ENCODE assay signal across 25 cellular contexts in the genomic region with DNA sequence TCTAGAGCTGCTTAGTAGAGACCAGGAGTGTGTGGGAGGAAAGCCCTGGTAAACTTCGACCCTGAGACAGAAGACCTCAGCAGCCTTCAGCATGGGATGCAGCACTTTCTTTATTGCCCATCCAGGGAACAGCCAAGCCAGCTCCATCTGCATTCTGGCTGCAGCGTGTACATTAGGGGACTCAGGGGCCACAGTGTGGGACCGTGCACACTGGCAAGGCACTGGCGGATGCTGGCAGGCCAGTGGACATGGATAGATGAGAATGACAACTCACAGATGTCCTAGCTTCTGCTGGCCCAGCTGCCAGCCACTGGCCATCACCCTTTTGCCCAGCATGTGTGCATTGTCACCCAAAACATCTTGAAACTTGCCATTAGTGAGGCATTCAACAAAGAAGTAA. TPM values are rescaled to one million over a fixed set of nuclear protein-coding genes. Genes with fewer than 3 reads are reported as not detected.
"Had no signal": no experiment of that assay in that cellular context is flagged by ENCODE, and none has a peak within 500 bp of the region (broad histone marks: within the 10 kb centered on the region; RNA-seq: fewer than 3 reads in every experiment).

No MANE protein-coding gene starts in this region.

- H3K36me3 ChIP-seq: upper lobe of right lung had no signal

- H3K4me1 ChIP-seq: upper lobe of right lung had no signal

- H3K27me3 ChIP-seq: upper lobe of right lung had no signal

- H3K9me3 Mint-ChIP-seq: activated CD4-positive, alpha-beta T cell treated with anti-CD3 and anti-CD28 coated beads, Interleukin-2, amount 10 ng/mL, durations not matched to agents 24 days and 14 days; activated CD8-positive, alpha-beta T cell treated with anti-CD3 and anti-CD28 coated beads for 36 hours; activated T-helper 1 cell treated with anti-CD3 and anti-CD28 coated beads, Interleukin-12 subunit alpha, Interleukin-12 subunit beta, Interleukin-2, Interleukin-4 antibody, amounts not matched to agents 30 ng/mL and 10 ng/mL and 1 ng/mL, durations not matched to agents 14 hours and 24 hours and 36 hours; nephron progenitor cell had no signal

- ATAC-seq: activated CD8-positive, alpha-beta T cell treated with anti-CD3 and anti-CD28 coated beads for 36 hours; upper lobe of right lung had no signal

- H3K4me3 ChIP-seq: dorsolateral prefrontal cortex, lung, upper lobe of right lung had no signal

- H3K27ac ChIP-seq: dorsolateral prefrontal cortex, epithelial cell of prostate, upper lobe of right lung had no signal

- H3K27ac Mint-ChIP-seq: activated CD4-positive, alpha-beta T cell treated with anti-CD3 and anti-CD28 coated beads, Interleukin-2, amount 10 ng/mL, durations not matched to agents 24 days and 14 days; activated CD8-positive, alpha-beta T cell treated with anti-CD3 and anti-CD28 coated beads for 36 hours; activated T-helper 1 cell treated with anti-CD3 and anti-CD28 coated beads, Interleukin-12 subunit alpha, Interleukin-12 subunit beta, Interleukin-2, Interleukin-4 antibody, amounts not matched to agents 30 ng/mL and 10 ng/mL and 1 ng/mL, durations not matched to agents 14 hours and 24 hours and 36 hours; brain; nephron progenitor cell; progenitor cell of endocrine pancreas had no signal

- DNase-seq: activated CD4-positive, alpha-beta T cell treated with anti-CD3 and anti-CD28 coated beads, Interleukin-2, amount 10 ng/mL, durations not matched to agents 24 days and 14 days; activated CD8-positive, alpha-beta T cell treated with anti-CD3 and anti-CD28 coated beads for 36 hours; activated naive CD4-positive, alpha-beta T cell; anterior cingulate cortex; caudate nucleus; foreskin fibroblast; hypothalamus; islet precursor cell; midbrain; nephron progenitor cell; occipital lobe; stimulated activated CD4-positive, alpha-beta T cell treated with anti-CD3 and anti-CD28 coated beads, Interleukin-12 subunit alpha, Interleukin-12 subunit beta, amount 100 ng/mL, for 4 hours; stimulated activated CD4-positive, alpha-beta T cell treated with anti-CD3 and anti-CD28 coated beads, Interleukin-1b, Interleukin-23, amount 100 ng/mL, for 48 hours; stimulated activated CD8-positive, alpha-beta memory T cell treated with anti-CD3 and anti-CD28 coated beads, Interleukin-4, amount 100 ng/mL, for 48 hours; stimulated activated naive CD4-positive, alpha-beta T cell; T-helper 1 cell; T1000; upper lobe of right lung had no signal

- H3K4me3 Mint-ChIP-seq: activated CD4-positive, alpha-beta T cell treated with anti-CD3 and anti-CD28 coated beads, Interleukin-2, amount 10 ng/mL, durations not matched to agents 24 days and 14 days; activated CD8-positive, alpha-beta T cell treated with anti-CD3 and anti-CD28 coated beads for 36 hours; activated T-helper 1 cell treated with anti-CD3 and anti-CD28 coated beads, Interleukin-12 subunit alpha, Interleukin-12 subunit beta, Interleukin-2, Interleukin-4 antibody, amounts not matched to agents 30 ng/mL and 10 ng/mL and 1 ng/mL, durations not matched to agents 14 hours and 24 hours and 36 hours; brain; nephron progenitor cell had no signal

- H3K9me3 ChIP-seq: upper lobe of right lung had no signal

RNA-seq across cellular contexts. Expression of gene PLD4, which starts 12.5 kb away (rescaled TPM):
- total RNA-seq: activated CD8-positive, alpha-beta T cell treated with anti-CD3 and anti-CD28 coated beads for 36 hours; myocyte had no signal
